In genomic region chr4:146333187-146333894, GRCh38 we compare ENCODE assay signal across 8 cellular contexts.
DNase-seq lines count a peak whose midpoint lies in the region; ATAC-seq and TF ChIP-seq lines count a peak whose summit lies in the region.

No MANE protein-coding gene starts in this region.

- TF ChIP-seq CTCF in SK-N-SH (IDR thresholded peaks at IDR 0.05), result no peak

- peaks cover 8 to 66% of the 10 kb centered on the region in 2 experiments for H3K4me1 ChIP-seq in SK-N-SH (ENCODE audit: control insufficient read depth in 1 of 2, insufficient read depth in 2 of 2, low read depth in 1 of 2, low read length in 1 of 2)

- CTCF ChIA-PET in SK-N-SH (lab: Yijun Ruan, JAX), result interaction anchor here (0.6 to 1.3 kb wide), 2 partner anchors 8 to 757 kb away, joined by 3 to 6 read pairs; no protein-coding TSS in a partner anchor

- H3K79me2 ChIP-seq in SK-N-SH (ENCODE audit: insufficient read depth), result no peaks in the 10 kb centered on the region

- no peaks in the 10 kb centered on the region for H3K9me3 ChIP-seq in SK-N-SH

- H4K20me1 ChIP-seq in SK-N-SH (ENCODE audit: insufficient read depth), result no peaks in the 10 kb centered on the region

- TF ChIP-seq RAD21 in SK-N-SH (IDR thresholded peaks at IDR 0.05; ENCODE audit: low read length), result no peak

- TF ChIP-seq EP300 in SK-N-SH (IDR thresholded peaks at IDR 0.05; ENCODE audit: borderline replicate concordance in 1 of 2, low read depth in 1 of 2, low read length in 1 of 2), result 0 out of 4 replicates have a peak, but pooled peaks of 1 of the 2 experiments have one; percentile 10

- 0 out of 2 replicates have a peak overlapping the region, but pooled peaks have one; percentile 26 for H3K9ac ChIP-seq in SK-N-SH

- no peaks in the 10 kb centered on the region for H3K9me2 ChIP-seq in SK-N-SH

- H3K27ac ChIP-seq in SK-N-SH (ENCODE audit: low read depth in 2 of 2, low read length in 1 of 2), result peak overlapping the region; percentile 22 to 74; a peak in 2 of 4 replicates

- peak overlapping the region; percentile 73 for H3K4me2 ChIP-seq in SK-N-SH

- 27% methylated on average over 4 of the region's 4 CpGs for WGBS in SK-N-SH (ENCODE audit: low lambda C conversion rate)

- H3K27me3 ChIP-seq in SK-N-SH (ENCODE audit: insufficient read depth), result no peaks in the 10 kb centered on the region

- peaks cover 65% of the 10 kb centered on the region for H3F3A ChIP-seq in SK-N-SH (replicated peaks; ENCODE audit: insufficient read depth)

- DNase-seq in AG08395 (ENCODE audit: low spot score) (peak; percentile 65), SK-N-SH (no peak), kidney tubule cell (ENCODE audit: low spot score) (peak; percentile 30), kidney glomerular epithelial cell (lab: John Stamatoyannopoulos, UW) (no peak), NK-92 (lab: John Stamatoyannopoulos, UW; ENCODE audit: unreplicated experiment) (no peak), NCI-H146 treated with DMSO at 0.1 percent for 48 hours (lab: John Stamatoyannopoulos, UW; ENCODE audit: unreplicated experiment) (no peak)

- peak overlapping the region; percentile 35; the same call in 1 of the 2 replicates for H2AFZ ChIP-seq in SK-N-SH (ENCODE audit: low read depth)

- ATAC-seq in GM18909 (IDR thresholded peaks at IDR 0.05; ENCODE audit: poor library complexity, unreplicated experiment) (peak; percentile 90), HG03064 (IDR thresholded peaks at IDR 0.05; ENCODE audit: low read depth, unreplicated experiment) (peak; percentile 84)

- H3K36me3 ChIP-seq in SK-N-SH (replicated peaks in 1 of 2; ENCODE audit: control insufficient read depth in 1 of 2, insufficient read depth in 2 of 2, low read length in 1 of 2), result no peaks in the 10 kb centered on the region

- H3K4me3 ChIP-seq in SK-N-SH (ENCODE audit: low read depth in 2 of 2, low read length in 1 of 2), result peak overlapping the region; percentile 23 to 25; a peak in 2 of 4 replicates

- POLR2A ChIA-PET in SK-N-SH (lab: Yijun Ruan, JAX), result no interaction called here

TF ChIP-seq in SK-N-SH, 30 proteins besides CTCF, POLR2A, EP300 and RAD21:
- TF ChIP-seq NRF1 (IDR thresholded peaks at IDR 0.05; ENCODE audit: low read depth, low read length) (no peak), JUND (IDR thresholded peaks at IDR 0.05) (no peak; the same call in none of the 2 replicates), GATA2 (CRISPR knock-in tag; IDR thresholded peaks at IDR 0.05) (no peak), FOXJ3 (CRISPR knock-in tag; IDR thresholded peaks at IDR 0.05) (no peak), FOSL2 (IDR thresholded peaks at IDR 0.05; ENCODE audit: borderline replicate concordance, low read depth) (peak; percentile 30; the same call in 1 of the 2 replicates), TCF12 (IDR thresholded peaks at IDR 0.05) (peak; percentile 66; the same call in 1 of the 2 replicates), ZBTB33 (IDR thresholded peaks at IDR 0.05; ENCODE audit: borderline replicate concordance, low read depth) (no peak), NFIC (IDR thresholded peaks at IDR 0.05; ENCODE audit: borderline replicate concordance) (0 out of 2 replicates have a peak, but pooled peaks have one; percentile 13), USF2 (IDR thresholded peaks at IDR 0.05; ENCODE audit: borderline replicate concordance, low read depth, low read length) (no peak)
- TF ChIP-seq, protein P1, sequence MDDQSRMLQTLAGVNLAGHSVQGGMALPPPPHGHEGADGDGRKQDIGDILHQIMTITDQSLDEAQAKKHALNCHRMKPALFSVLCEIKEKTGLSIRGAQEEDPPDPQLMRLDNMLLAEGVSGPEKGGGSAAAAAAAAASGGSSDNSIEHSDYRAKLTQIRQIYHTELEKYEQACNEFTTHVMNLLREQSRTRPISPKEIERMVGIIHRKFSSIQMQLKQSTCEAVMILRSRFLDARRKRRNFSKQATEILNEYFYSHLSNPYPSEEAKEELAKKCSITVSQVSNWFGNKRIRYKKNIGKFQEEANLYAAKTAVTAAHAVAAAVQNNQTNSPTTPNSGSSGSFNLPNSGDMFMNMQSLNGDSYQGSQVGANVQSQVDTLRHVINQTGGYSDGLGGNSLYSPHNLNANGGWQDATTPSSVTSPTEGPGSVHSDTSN (IDR thresholded peaks at IDR 0.05), result peak; percentile 60

Comparison
In these comparisons a context has a peak if more than half of its experiments do, and no peak if none do; other contexts are left out.
1. DNase-seq: peak in AG08395 (single experiment) and kidney tubule cell (single experiment); none in SK-N-SH (single experiment), kidney glomerular epithelial cell (single experiment), NK-92 (single experiment) and NCI-H146 treated with DMSO at 0.1 percent for 48 hours (single experiment).